8 cellular contexts compared by ENCODE assay signal in the genomic region with DNA sequence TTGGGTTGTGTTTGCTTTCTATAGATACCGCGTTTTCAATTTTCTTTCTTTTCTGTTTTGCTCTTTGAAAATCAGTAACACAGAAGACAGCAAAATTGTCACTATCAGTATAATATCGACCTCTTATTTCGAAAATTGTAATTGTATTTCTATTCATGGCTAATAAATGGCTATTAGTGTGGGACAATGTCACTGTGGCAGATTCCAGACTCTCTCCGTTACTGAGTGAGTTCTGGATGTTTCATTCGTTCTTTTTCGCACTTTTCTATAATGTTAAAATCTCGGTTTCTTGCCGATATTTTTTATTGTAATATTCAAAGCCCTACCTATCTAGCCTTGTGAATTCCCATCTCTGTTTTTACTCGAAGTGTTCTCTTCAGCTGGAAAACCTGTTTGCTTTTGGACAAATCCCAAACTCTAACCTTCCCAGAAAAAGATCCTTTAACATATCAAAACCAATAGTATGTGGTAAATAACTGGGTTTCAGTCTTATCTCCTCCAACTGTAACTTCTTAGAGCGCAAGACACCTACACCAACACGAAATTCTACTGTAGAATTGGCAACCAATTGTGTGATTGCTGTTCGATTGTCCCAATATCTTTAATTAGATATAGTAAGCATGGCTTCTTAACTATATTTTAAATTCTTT. TPM values are rescaled to one million over a fixed set of nuclear protein-coding genes. Genes with fewer than 3 reads are reported as not detected.
DNase-seq lines count a peak whose midpoint lies in the region; ATAC-seq, FAIRE-seq and TF ChIP-seq lines count a peak whose summit lies in the region.

No MANE protein-coding gene starts in this region.

- no peak for ATAC-seq in naive thymus-derived CD4-positive, alpha-beta T cell
- ATAC-seq in HG03460 (IDR thresholded peaks at IDR 0.05; ENCODE audit: unreplicated experiment): no peak

- peak overlapping the region; percentile 39 to 96 for H3K27ac ChIP-seq in coronary artery
- peak overlapping the region; percentile 48 for H3K27ac ChIP-seq in naive thymus-derived CD4-positive, alpha-beta T cell (ENCODE audit: low read depth, low read length)

- POLR2A ChIA-PET in naive thymus-derived CD4-positive, alpha-beta T cell (lab: Charles Lee): interaction anchor here (0.6 to 2.4 kb wide), 9 partner anchors 8 to 840 kb away, joined by 3 to 12 read pairs (median 6); partner anchors contain the start of genes CREG1, DCAF6 and TADA1

- H3K4me3 ChIP-seq in LNCaP clone FGC (ENCODE audit: low read depth, low read length): peak overlapping the region; percentile 60
- peak overlapping the region; percentile 89 for H3K4me3 ChIP-seq in coronary artery
- peak overlapping the region; percentile 88 for H3K4me3 ChIP-seq in naive thymus-derived CD4-positive, alpha-beta T cell (ENCODE audit: low read length)

- intact Hi-C loops in naive thymus-derived CD4-positive, alpha-beta T cell (cut with micrococcal nuclease): loop anchor here (1.0 to 10.0 kb wide), 17 partner anchors 47 to 1989 kb away; partner anchors contain the start of genes DCAF6 (in 2 of the 2), POU2F1 (in 2 of the 2), CREG1 (in 1 of the 2) and GPA33 (in 1 of the 2)

- H3K27me3 ChIP-seq in naive thymus-derived CD4-positive, alpha-beta T cell (ENCODE audit: control insufficient read depth in 2 of 2, insufficient read depth in 2 of 2, low read length in 2 of 2): no peaks in the 10 kb centered on the region

- CTCF ChIA-PET in naive thymus-derived CD4-positive, alpha-beta T cell (lab: Charles Lee): interaction anchor here (0.6 to 3.2 kb wide), 8 partner anchors 28 to 220 kb away, joined by 3 to 17 read pairs (median 6); partner anchors contain the start of gene CREG1

- peaks cover 0 to 19% (median 0%) of the 10 kb centered on the region in 11 donors for H3K9me3 Mint-ChIP-seq in naive thymus-derived CD4-positive, alpha-beta T cell

- peaks cover 0 to 16% (median 0%) of the 10 kb centered on the region in 5 donors for H3K27me3 Mint-ChIP-seq in naive thymus-derived CD4-positive, alpha-beta T cell

- no peaks in the 10 kb centered on the region for H3K36me3 ChIP-seq in naive thymus-derived CD4-positive, alpha-beta T cell (ENCODE audit: control insufficient read depth in 2 of 3, insufficient read depth in 3 of 3, low read length in 3 of 3)

- no peak for FAIRE-seq in H54 (lab: Jason Lieb, UNC)

- DNase-seq in NCI-H748 (lab: John Stamatoyannopoulos, UW; ENCODE audit: unreplicated experiment) (peak; percentile 39), NCI-H748 treated with DMSO at 0.1 percent for 48 hours (lab: John Stamatoyannopoulos, UW) (no peak), LNCaP clone FGC (ENCODE audit: low read depth) (no peak), coronary artery (ENCODE audit: low spot score) (no peak), NOMO-1 treated with dmso at 0.1 percent for 144 hours (lab: John Stamatoyannopoulos, UW; ENCODE audit: unreplicated experiment) (no peak), H54 (ENCODE audit: insufficient read length, low spot score) (no peak)
- peak in 1 of 9 donors; percentile 10 for DNase-seq in naive thymus-derived CD4-positive, alpha-beta T cell

- no peaks in the 10 kb centered on the region for H3K9me3 ChIP-seq in naive thymus-derived CD4-positive, alpha-beta T cell (ENCODE audit: control insufficient read depth in 2 of 3, low read length in 3 of 3)

- peaks cover 0 to 7% (median 0%) of the 10 kb centered on the region in 5 donors for H3K36me3 Mint-ChIP-seq in naive thymus-derived CD4-positive, alpha-beta T cell

- peaks cover 4 to 13% of the 10 kb centered on the region in 2 donors for H3K4me1 ChIP-seq in naive thymus-derived CD4-positive, alpha-beta T cell (ENCODE audit: control insufficient read depth in 2 of 2, insufficient read depth in 2 of 2, low read length in 2 of 2)

- peaks cover 28 to 57% (median 49%) of the 10 kb centered on the region in 7 donors for H3K4me1 Mint-ChIP-seq in naive thymus-derived CD4-positive, alpha-beta T cell

- TF ChIP-seq POLR2A in H54 (IDR thresholded peaks at IDR 0.05; ENCODE audit: low read depth, low read length): no peak

- no peak for TF ChIP-seq CTCF in LNCaP clone FGC (IDR thresholded peaks at IDR 0.05; ENCODE audit: control insufficient read depth, extremely low read depth, insufficient read depth)
- TF ChIP-seq CTCF in coronary artery (IDR thresholded peaks at IDR 0.05): no peak

- H3K4me3 Mint-ChIP-seq in naive thymus-derived CD4-positive, alpha-beta T cell: peak overlapping the region; percentile 89 to 98 (median 93)

- H3K27ac Mint-ChIP-seq in naive thymus-derived CD4-positive, alpha-beta T cell: peak overlapping the region; percentile 87 to 100 (median 98)

RNA-seq across cellular contexts. Expression of gene MPZL1, which starts 6.0 kb away (rescaled TPM):
- 10 to 100 TPM in 2 of 5 experiments, 1 to 10 TPM in 3; 4.8 to 25.3 (median 8.6) TPM for total RNA-seq in naive thymus-derived CD4-positive, alpha-beta T cell
- polyA plus RNA-seq in naive thymus-derived CD4-positive, alpha-beta T cell: 10 to 100 TPM; 12.2 to 19.0 TPM
